12 cellular contexts compared by ENCODE assay signal in the genomic region with DNA sequence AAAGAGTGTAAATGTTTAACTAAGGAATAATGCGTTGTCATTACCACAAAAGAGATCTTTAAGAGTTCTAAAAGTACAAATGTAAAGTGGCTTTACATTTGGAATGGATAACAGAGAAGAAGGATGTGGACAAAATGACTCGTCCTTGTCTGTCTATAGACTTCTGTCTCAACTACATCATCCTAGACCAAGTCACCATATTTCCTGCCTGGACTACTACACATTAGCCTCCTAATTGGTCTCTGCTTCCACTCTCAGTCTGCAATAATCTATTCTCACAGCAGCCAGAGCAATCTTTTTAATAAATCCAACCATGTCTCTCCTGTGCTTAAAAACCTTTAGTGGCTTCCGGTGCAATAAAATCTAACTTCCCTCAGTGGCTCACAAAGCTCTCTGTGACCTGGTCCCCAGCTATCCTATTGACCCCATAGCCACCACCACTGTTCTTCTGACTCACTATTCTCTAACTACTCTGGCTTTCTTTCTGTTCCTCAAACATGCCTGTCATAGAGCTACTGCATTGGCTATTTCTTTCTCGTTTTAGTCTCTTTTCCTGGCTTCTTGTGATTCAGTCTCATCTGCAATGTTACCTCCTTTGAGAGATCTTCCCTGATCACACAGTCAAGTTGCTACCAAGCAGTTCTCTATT.
DNase-seq lines count a peak whose midpoint lies in the region; ATAC-seq and TF ChIP-seq lines count a peak whose summit lies in the region.
"Had no signal": no experiment of that assay in that cellular context is flagged by ENCODE, and none has a peak within 500 bp of the region (broad histone marks: within the 10 kb centered on the region; RNA-seq: fewer than 3 reads in every experiment).

No MANE protein-coding gene starts in this region.

- intact Hi-C loops in esophagus muscularis mucosa (cut with DNase I): no loop called here
- intact Hi-C loops in left ventricle myocardium inferior (cut with micrococcal nuclease): no loop called here

- no peaks in the 10 kb centered on the region for H3K27me3 ChIP-seq in esophagus muscularis mucosa
- no peaks in the 10 kb centered on the region for H3K27me3 ChIP-seq in left ventricle myocardium inferior (ENCODE audit: low read depth)

- TF ChIP-seq CTCF in esophagus muscularis mucosa (IDR thresholded peaks at IDR 0.05) (no peak), left ventricle myocardium inferior (IDR thresholded peaks at IDR 0.05; ENCODE audit: borderline replicate concordance) (no peak)

- H3K9me3 ChIP-seq in esophagus muscularis mucosa (no peaks in the 10 kb centered on the region), left ventricle myocardium inferior (replicated peaks) (no peaks in the 10 kb centered on the region)

- H3K4me3 ChIP-seq in esophagus muscularis mucosa: no peak overlapping the region
- no peak overlapping the region for H3K4me3 ChIP-seq in left ventricle myocardium inferior
- H3K4me3 ChIP-seq: K562 had no signal

- DNase-seq in NOMO-1 treated with dmso at 0.1 percent for 144 hours (lab: John Stamatoyannopoulos, UW; ENCODE audit: unreplicated experiment) (peak; percentile 72), esophagus muscularis mucosa (ENCODE audit: extremely low spot score) (no peak), left ventricle myocardium inferior (no peak), DMS79 treated with DMSO at 0.1 percent for 48 hours (lab: John Stamatoyannopoulos, UW) (no peak)
- no peak for DNase-seq in activated CD8-positive, alpha-beta memory T cell treated with anti-CD3 and anti-CD28 coated beads, Interleukin-2, amount 50 U/mL, for 48 hours
- DNase-seq: CD8-positive, alpha-beta memory T cell; stimulated activated naive CD4-positive, alpha-beta T cell; T-cell had no signal

- ATAC-seq in GM18861 (IDR thresholded peaks at IDR 0.05; ENCODE audit: unreplicated experiment): peak; percentile 92
- peak; percentile 70 for ATAC-seq in GM21528 (IDR thresholded peaks at IDR 0.05; ENCODE audit: low FRiP score, unreplicated experiment)
- peak; percentile 62 for ATAC-seq in HG03097 (IDR thresholded peaks at IDR 0.05; ENCODE audit: low FRiP score, unreplicated experiment)
- ATAC-seq: K562, T-cell had no signal

- WGBS in esophagus muscularis mucosa: 97% methylated on average over 4 of the region's 4 CpGs

- H3K36me3 ChIP-seq in esophagus muscularis mucosa (peaks cover 0 to 11% (median 0%) of the 10 kb centered on the region in 4 donors), left ventricle myocardium inferior (peaks cover 9% of the 10 kb centered on the region)

- peaks cover 0 to 7% (median 5%) of the 10 kb centered on the region in 4 donors for H3K4me1 ChIP-seq in esophagus muscularis mucosa
- H3K4me1 ChIP-seq in left ventricle myocardium inferior: peaks cover 11% of the 10 kb centered on the region

- H3K27ac ChIP-seq in esophagus muscularis mucosa (replicated peaks in 1 of 4): no peak overlapping the region
- H3K27ac ChIP-seq in left ventricle myocardium inferior (replicated peaks): no peak overlapping the region

- no peak for TF ChIP-seq POLR2A in esophagus muscularis mucosa (IDR thresholded peaks at IDR 0.05; ENCODE audit: low read depth)

- TF ChIP-seq EP300 in esophagus muscularis mucosa (IDR thresholded peaks at IDR 0.05): no peak
